Comparison of ENCODE assay signal across 3 cellular contexts in genomic region chr21:16145052-16145451, GRCh38.
TF ChIP-seq lines count a peak whose summit lies in the region.

No MANE protein-coding gene starts in this region.

TF ChIP-seq in A549, 52 proteins besides CTCF, POLR2A, EP300 and RAD21:
- TF ChIP-seq, protein P1, sequence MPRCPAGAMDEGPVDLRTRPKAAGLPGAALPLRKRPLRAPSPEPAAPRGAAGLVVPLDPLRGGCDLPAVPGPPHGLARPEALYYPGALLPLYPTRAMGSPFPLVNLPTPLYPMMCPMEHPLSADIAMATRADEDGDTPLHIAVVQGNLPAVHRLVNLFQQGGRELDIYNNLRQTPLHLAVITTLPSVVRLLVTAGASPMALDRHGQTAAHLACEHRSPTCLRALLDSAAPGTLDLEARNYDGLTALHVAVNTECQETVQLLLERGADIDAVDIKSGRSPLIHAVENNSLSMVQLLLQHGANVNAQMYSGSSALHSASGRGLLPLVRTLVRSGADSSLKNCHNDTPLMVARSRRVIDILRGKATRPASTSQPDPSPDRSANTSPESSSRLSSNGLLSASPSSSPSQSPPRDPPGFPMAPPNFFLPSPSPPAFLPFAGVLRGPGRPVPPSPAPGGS (IDR thresholded peaks at IDR 0.05), result no peak
- TF ChIP-seq, protein P2, sequence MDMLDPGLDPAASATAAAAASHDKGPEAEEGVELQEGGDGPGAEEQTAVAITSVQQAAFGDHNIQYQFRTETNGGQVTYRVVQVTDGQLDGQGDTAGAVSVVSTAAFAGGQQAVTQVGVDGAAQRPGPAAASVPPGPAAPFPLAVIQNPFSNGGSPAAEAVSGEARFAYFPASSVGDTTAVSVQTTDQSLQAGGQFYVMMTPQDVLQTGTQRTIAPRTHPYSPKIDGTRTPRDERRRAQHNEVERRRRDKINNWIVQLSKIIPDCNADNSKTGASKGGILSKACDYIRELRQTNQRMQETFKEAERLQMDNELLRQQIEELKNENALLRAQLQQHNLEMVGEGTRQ (IDR thresholded peaks at IDR 0.05), result no peak
- TF ChIP-seq MAFK (IDR thresholded peaks at IDR 0.05; ENCODE audit: partially characterized antibody) (peak; percentile 40), SREBF2 (IDR thresholded peaks at IDR 0.05) (no peak)
TF ChIP-seq in A549: peak in this region for 1.

TF ChIP-seq in IMR-90, 13 proteins besides CTCF, POLR2A, EP300 and RAD21:
- TF ChIP-seq NFE2L2 (IDR thresholded peaks at IDR 0.05; ENCODE audit: low read depth, low read length), result no peak
- peak; percentile 50 for TF ChIP-seq MAFK (IDR thresholded peaks at IDR 0.05; ENCODE audit: low read depth, low read length)
- TF ChIP-seq, protein P2 (IDR thresholded peaks at IDR 0.05; ENCODE audit: low read depth, low read length), result no peak

TF ChIP-seq in H1, 55 proteins besides CTCF, POLR2A, EP300 and RAD21:
- no peak for TF ChIP-seq KDM1A (IDR thresholded peaks at IDR 0.05; ENCODE audit: borderline replicate concordance, low read length)
- TF ChIP-seq TBP (IDR thresholded peaks at IDR 0.05; ENCODE audit: low read depth, low read length), result no peak
- no peak for TF ChIP-seq ATF2 (IDR thresholded peaks at IDR 0.05; ENCODE audit: low read length)
- TF ChIP-seq SP2 (IDR thresholded peaks at IDR 0.05; ENCODE audit: low read length), result no peak
- no peak for TF ChIP-seq RXRA (IDR thresholded peaks at IDR 0.05; ENCODE audit: insufficient read depth, low read depth, low read length)
- TF ChIP-seq CEBPB (IDR thresholded peaks at IDR 0.05; ENCODE audit: low read depth, low read length), result no peak
- TF ChIP-seq RBBP5 (IDR thresholded peaks at IDR 0.05; ENCODE audit: borderline replicate concordance, low read depth, low read length), result no peak
- TF ChIP-seq NANOG (IDR thresholded peaks at IDR 0.05; ENCODE audit: insufficient read depth, low read depth, low read length, poor library complexity, severe bottlenecking), result no peak
- TF ChIP-seq MAX (IDR thresholded peaks at IDR 0.05), result no peak
- no peak for TF ChIP-seq EZH2 (IDR thresholded peaks at IDR 0.05; ENCODE audit: low read depth, low read length, severe bottlenecking)
- no peak for TF ChIP-seq SUZ12 (IDR thresholded peaks at IDR 0.05; ENCODE audit: low read length)
- no peak for TF ChIP-seq HDAC2 (IDR thresholded peaks at IDR 0.05; ENCODE audit: borderline replicate concordance in 1 of 2, low read depth in 2 of 2, low read length in 2 of 2)
- no peak for TF ChIP-seq JUND (IDR thresholded peaks at IDR 0.05; ENCODE audit: low read length)
- TF ChIP-seq ASH2L (IDR thresholded peaks at IDR 0.05; ENCODE audit: low read length), result no peak
- TF ChIP-seq CHD1 (IDR thresholded peaks at IDR 0.05; ENCODE audit: low read depth, low read length), result no peak
- no peak for TF ChIP-seq SIRT6 (IDR thresholded peaks at IDR 0.05; ENCODE audit: low read length)
- TF ChIP-seq YY1 (IDR thresholded peaks at IDR 0.05; ENCODE audit: low read depth, low read length), result no peak
- TF ChIP-seq BCL11A (IDR thresholded peaks at IDR 0.05; ENCODE audit: low read depth in 2 of 2, low read length in 2 of 2), result no peak
- no peak for TF ChIP-seq KDM4A (IDR thresholded peaks at IDR 0.05; ENCODE audit: low read depth, low read length, severe bottlenecking)
